ENCODE assay signal across 20 cellular contexts in genomic region chr6:120410586-120410985, GRCh38.
A peak's percentile ranks its signal among the peaks of the same experiment; 100 is the strongest.
DNase-seq lines count a peak whose midpoint lies in the region; TF ChIP-seq lines count a peak whose summit lies in the region.
"Had no signal": no experiment of that assay in that cellular context is flagged by ENCODE, and none has a peak within 500 bp of the region (broad histone marks: within the 10 kb centered on the region; RNA-seq: fewer than 3 reads in every experiment).

No MANE protein-coding gene starts in this region.

- H3K36me3 ChIP-seq in uterus = no peaks in the 10 kb centered on the region
- H3K36me3 ChIP-seq in vagina = no peaks in the 10 kb centered on the region
- H3K36me3 ChIP-seq: BE2C had no signal

- H3K9me3 Mint-ChIP-seq in activated T-helper 2 cell treated with anti-CD3 and anti-CD28 coated beads, Interferon-gamma antibody, Interleukin-2, Interleukin-4, amounts not matched to agents 10 μg/mL and 5 μg/mL and 100 μg/mL, durations not matched to agents 14 hours and 24 hours and 36 hours = no peaks in the 10 kb centered on the region
- H3K9me3 Mint-ChIP-seq: IgD-negative memory B cell had no signal

- H3K4me1 ChIP-seq in uterus (no peaks in the 10 kb centered on the region), vagina (no peaks in the 10 kb centered on the region)
- H3K4me1 ChIP-seq: BE2C had no signal

- H3K27me3 ChIP-seq in uterus (no peaks in the 10 kb centered on the region), vagina (no peaks in the 10 kb centered on the region)
- H3K27me3 ChIP-seq: BE2C had no signal

- H3K27ac ChIP-seq in uterus (no peak overlapping the region), vagina (no peak overlapping the region)
- H3K27ac ChIP-seq: HL-60 had no signal

- H3K4me3 ChIP-seq in epithelial cell of esophagus (ENCODE audit: low read length) (no peak overlapping the region), uterus (no peak overlapping the region), vagina (no peak overlapping the region)

- H3K9me3 ChIP-seq in uterus = no peaks in the 10 kb centered on the region
- H3K9me3 ChIP-seq in vagina = no peaks in the 10 kb centered on the region
- H3K9me3 ChIP-seq: BE2C had no signal

- no peaks in the 10 kb centered on the region for H3K27me3 Mint-ChIP-seq in activated T-helper 2 cell treated with anti-CD3 and anti-CD28 coated beads, Interferon-gamma antibody, Interleukin-2, Interleukin-4, amounts not matched to agents 10 μg/mL and 5 μg/mL and 100 μg/mL, durations not matched to agents 14 hours and 24 hours and 36 hours (ENCODE audit: low read depth)
- H3K27me3 Mint-ChIP-seq: CD4-positive, CD25-positive, alpha-beta regulatory T cell; CD8-positive, alpha-beta memory T cell; IgD-negative memory B cell had no signal

- H3K27ac Mint-ChIP-seq in activated T-helper 2 cell treated with anti-CD3 and anti-CD28 coated beads, Interferon-gamma antibody, Interleukin-2, Interleukin-4, amounts not matched to agents 10 μg/mL and 5 μg/mL and 100 μg/mL, durations not matched to agents 14 hours and 24 hours and 36 hours = no peak overlapping the region
- H3K27ac Mint-ChIP-seq: CD4-positive, CD25-positive, alpha-beta regulatory T cell; CD8-positive, alpha-beta memory T cell; HFFc6; IgD-negative memory B cell had no signal

- H3K36me3 Mint-ChIP-seq in activated T-helper 2 cell treated with anti-CD3 and anti-CD28 coated beads, Interferon-gamma antibody, Interleukin-2, Interleukin-4, amounts not matched to agents 10 μg/mL and 5 μg/mL and 100 μg/mL, durations not matched to agents 14 hours and 24 hours and 36 hours (ENCODE audit: low read depth) = no peaks in the 10 kb centered on the region
- H3K36me3 Mint-ChIP-seq: CD4-positive, CD25-positive, alpha-beta regulatory T cell; CD8-positive, alpha-beta memory T cell; IgD-negative memory B cell had no signal

- H3K4me3 Mint-ChIP-seq in activated T-helper 2 cell treated with anti-CD3 and anti-CD28 coated beads, Interferon-gamma antibody, Interleukin-2, Interleukin-4, amounts not matched to agents 10 μg/mL and 5 μg/mL and 100 μg/mL, durations not matched to agents 14 hours and 24 hours and 36 hours (ENCODE audit: low read depth) = no peak overlapping the region
- H3K4me3 Mint-ChIP-seq: CD4-positive, CD25-positive, alpha-beta regulatory T cell; CD8-positive, alpha-beta memory T cell; HFFc6; IgD-negative memory B cell had no signal

- TF ChIP-seq POLR2A in uterus (IDR thresholded peaks at IDR 0.05) (no peak), vagina (IDR thresholded peaks at IDR 0.05) (no peak)

- intact Hi-C loops in uterus (cut with DNase I; ENCODE audit: low total_unique reads) = no loop called here
- intact Hi-C loops in activated T-helper 2 cell treated with anti-CD3 and anti-CD28 coated beads, Interferon-gamma antibody, Interleukin-2, Interleukin-4, amounts not matched to agents 10 μg/mL and 5 μg/mL and 100 μg/mL, durations not matched to agents 14 hours and 24 hours and 36 hours (cut with micrococcal nuclease) = no loop called here
- intact Hi-C loops in vagina (cut with DNase I) = no loop called here

- DNase-seq in DMS53 (lab: John Stamatoyannopoulos, UW) (peak; percentile 67), HPDE6-E6E7 (ENCODE audit: extremely low spot score) (peak; percentile 19), NCI-H524 treated with DMSO at 0.1 percent for 48 hours (lab: John Stamatoyannopoulos, UW) (peak; percentile 28), epithelial cell of esophagus (ENCODE audit: low read depth) (peak; percentile 32), uterus (no peak), vagina (ENCODE audit: extremely low spot score in 2 of 2) (no peak)
- DNase-seq in activated T-helper 2 cell treated with anti-CD3 and anti-CD28 coated beads, Interferon-gamma antibody, Interleukin-2, Interleukin-4, amounts not matched to agents 10 μg/mL and 5 μg/mL and 100 μg/mL, durations not matched to agents 14 hours and 24 hours and 36 hours (ENCODE audit: low spot score) = no peak
- DNase-seq: ACHN; BE2C; C1 segment of cervical spinal cord; CD4-positive, CD25-positive, alpha-beta regulatory T cell; CD8-positive, alpha-beta memory T cell; COR-L47; DMS79 treated with DMSO at 0.1 percent for 48 hours; GF-D8; GOT3; H7; HFFc6 had no signal

- TF ChIP-seq CTCF in epithelial cell of esophagus (IDR thresholded peaks at IDR 0.05; ENCODE audit: insufficient read depth, low read depth, low read length, missing control alignments) = no peak
- no peak for TF ChIP-seq CTCF in uterus (IDR thresholded peaks at IDR 0.05)
- no peak for TF ChIP-seq CTCF in vagina (IDR thresholded peaks at IDR 0.05)

- H3K4me1 Mint-ChIP-seq in activated T-helper 2 cell treated with anti-CD3 and anti-CD28 coated beads, Interferon-gamma antibody, Interleukin-2, Interleukin-4, amounts not matched to agents 10 μg/mL and 5 μg/mL and 100 μg/mL, durations not matched to agents 14 hours and 24 hours and 36 hours (ENCODE audit: low read depth) = no peaks in the 10 kb centered on the region
- H3K4me1 Mint-ChIP-seq: CD4-positive, CD25-positive, alpha-beta regulatory T cell; CD8-positive, alpha-beta memory T cell had no signal

Comparison
In these comparisons a context has a peak if more than half of its experiments do, and no peak if none do; other contexts are left out.
1. DNase-seq: peak in DMS53 (single experiment), HPDE6-E6E7 (single experiment), NCI-H524 treated with DMSO at 0.1 percent for 48 hours (single experiment) and epithelial cell of esophagus (single experiment); none in uterus (0 of 2), activated T-helper 2 cell treated with anti-CD3 and anti-CD28 coated beads, Interferon-gamma antibody, Interleukin-2, Interleukin-4, amounts not matched to agents 10 μg/mL and 5 μg/mL and 100 μg/mL, durations not matched to agents 14 hours and 24 hours and 36 hours (single experiment) and vagina (0 of 2).